Comparison of ENCODE assay signal across 1 cellular context in the genomic region with DNA sequence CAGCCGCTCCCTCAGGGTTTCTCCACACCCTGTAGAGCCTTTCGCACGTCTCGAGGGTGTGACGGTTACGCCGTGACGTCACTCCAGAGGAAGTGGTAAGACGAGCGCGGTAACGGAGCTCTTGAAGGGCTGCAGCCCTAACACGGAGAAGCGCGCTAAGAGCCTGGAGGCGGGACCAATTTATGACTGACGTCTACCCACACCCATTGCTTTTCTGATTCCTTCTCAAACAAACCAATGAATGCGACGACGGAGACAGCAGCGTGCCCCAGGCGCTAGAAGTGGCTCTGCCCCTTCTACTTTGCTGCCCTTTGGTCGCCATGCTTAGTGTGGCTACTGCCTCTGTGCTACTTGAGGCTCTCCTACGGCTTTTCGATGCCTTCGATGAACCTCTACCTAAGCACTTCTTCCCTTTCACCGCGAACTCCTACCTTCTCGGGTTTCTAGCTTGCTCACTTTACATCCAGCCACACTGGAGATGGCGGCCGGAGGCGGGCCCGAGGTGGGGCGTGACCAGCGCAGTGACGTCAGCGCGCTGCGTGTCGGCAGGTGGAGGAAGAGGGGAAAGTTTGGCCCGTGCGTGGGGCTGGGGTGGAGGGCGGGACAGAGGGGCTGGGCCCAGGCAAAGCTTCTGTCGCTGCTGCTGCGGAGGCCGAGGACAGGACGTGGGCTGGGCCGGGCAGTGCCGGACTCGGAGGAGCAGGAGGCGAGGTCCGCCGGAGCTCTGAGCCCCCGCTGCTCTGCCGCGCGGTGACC.
A peak's percentile ranks its signal among the peaks of the same experiment; 100 is the strongest.
TF ChIP-seq lines count a peak whose summit lies in the region.

A gene (plus strand): TSS at position 572 of the 756 bp plus-strand sequence. CDS start 340 bp downstream, outside the sequence.

TF ChIP-seq in K562, 482 proteins besides CTCF, POLR2A, EP300 and RAD21 (continued from another document and continues in another):
- TF ChIP-seq, protein P1, sequence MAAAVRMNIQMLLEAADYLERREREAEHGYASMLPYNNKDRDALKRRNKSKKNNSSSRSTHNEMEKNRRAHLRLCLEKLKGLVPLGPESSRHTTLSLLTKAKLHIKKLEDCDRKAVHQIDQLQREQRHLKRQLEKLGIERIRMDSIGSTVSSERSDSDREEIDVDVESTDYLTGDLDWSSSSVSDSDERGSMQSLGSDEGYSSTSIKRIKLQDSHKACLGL (CRISPR knock-in tag; IDR thresholded peaks at IDR 0.05; ENCODE audit: borderline replicate concordance, poor library complexity, severe bottlenecking): no peak
- no peak for TF ChIP-seq NELFE (IDR thresholded peaks at IDR 0.05; ENCODE audit: insufficient read depth, insufficient read length)
- TF ChIP-seq ZNF431 (CRISPR knock-in tag; IDR thresholded peaks at IDR 0.05): no peak
- TF ChIP-seq, protein P2, sequence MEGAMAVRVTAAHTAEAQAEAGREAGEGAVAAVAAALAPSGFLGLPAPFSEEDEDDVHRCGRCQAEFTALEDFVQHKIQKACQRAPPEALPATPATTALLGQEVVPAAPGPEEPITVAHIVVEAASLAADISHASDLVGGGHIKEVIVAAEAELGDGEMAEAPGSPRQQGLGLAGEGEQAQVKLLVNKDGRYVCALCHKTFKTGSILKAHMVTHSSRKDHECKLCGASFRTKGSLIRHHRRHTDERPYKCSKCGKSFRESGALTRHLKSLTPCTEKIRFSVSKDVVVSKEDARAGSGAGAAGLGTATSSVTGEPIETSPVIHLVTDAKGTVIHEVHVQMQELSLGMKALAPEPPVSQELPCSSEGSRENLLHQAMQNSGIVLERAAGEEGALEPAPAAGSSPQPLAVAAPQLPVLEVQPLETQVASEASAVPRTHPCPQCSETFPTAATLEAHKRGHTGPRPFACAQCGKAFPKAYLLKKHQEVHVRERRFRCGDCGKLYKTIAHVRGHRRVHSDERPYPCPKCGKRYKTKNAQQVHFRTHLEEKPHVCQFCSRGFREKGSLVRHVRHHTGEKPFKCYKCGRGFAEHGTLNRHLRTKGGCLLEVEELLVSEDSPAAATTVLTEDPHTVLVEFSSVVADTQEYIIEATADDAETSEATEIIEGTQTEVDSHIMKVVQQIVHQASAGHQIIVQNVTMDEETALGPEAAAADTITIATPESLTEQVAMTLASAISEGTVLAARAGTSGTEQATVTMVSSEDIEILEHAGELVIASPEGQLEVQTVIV (CRISPR knock-in tag; IDR thresholded peaks at IDR 0.05; ENCODE audit: borderline replicate concordance): no peak
- peak; percentile 70 for TF ChIP-seq ZFX (CRISPR knock-in tag; IDR thresholded peaks at IDR 0.05)
- no peak for TF ChIP-seq SRSF7 (optimal IDR thresholded peaks at IDR 0.05; ENCODE audit: low read depth, low read length)
- TF ChIP-seq FOXM1 (IDR thresholded peaks at IDR 0.05; ENCODE audit: low read depth): no peak; the same call in 1 of the 2 replicates
- TF ChIP-seq FOXM1 (CRISPR knock-in tag; IDR thresholded peaks at IDR 0.05; ENCODE audit: low read depth): 0 out of 2 replicates have a peak, but pooled peaks have one; percentile 11
- peak; percentile 61; the same call in 1 of the 2 replicates for TF ChIP-seq LCOR (CRISPR knock-in tag; IDR thresholded peaks at IDR 0.05)
- peak; percentile 78 for TF ChIP-seq POLR2B (IDR thresholded peaks at IDR 0.05; ENCODE audit: low read depth, partially characterized antibody)
- no peak for TF ChIP-seq NFE2 (IDR thresholded peaks at IDR 0.05; ENCODE audit: low read depth)
- TF ChIP-seq, protein P3, sequence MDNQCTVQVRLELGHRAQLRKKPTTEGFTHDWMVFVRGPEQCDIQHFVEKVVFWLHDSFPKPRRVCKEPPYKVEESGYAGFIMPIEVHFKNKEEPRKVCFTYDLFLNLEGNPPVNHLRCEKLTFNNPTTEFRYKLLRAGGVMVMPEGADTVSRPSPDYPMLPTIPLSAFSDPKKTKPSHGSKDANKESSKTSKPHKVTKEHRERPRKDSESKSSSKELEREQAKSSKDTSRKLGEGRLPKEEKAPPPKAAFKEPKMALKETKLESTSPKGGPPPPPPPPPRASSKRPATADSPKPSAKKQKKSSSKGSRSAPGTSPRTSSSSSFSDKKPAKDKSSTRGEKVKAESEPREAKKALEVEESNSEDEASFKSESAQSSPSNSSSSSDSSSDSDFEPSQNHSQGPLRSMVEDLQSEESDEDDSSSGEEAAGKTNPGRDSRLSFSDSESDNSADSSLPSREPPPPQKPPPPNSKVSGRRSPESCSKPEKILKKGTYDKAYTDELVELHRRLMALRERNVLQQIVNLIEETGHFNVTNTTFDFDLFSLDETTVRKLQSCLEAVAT (IDR thresholded peaks at IDR 0.05): peak in 1 of 2 experiments; percentile 63; a peak in 1 of 4 replicates
- TF ChIP-seq ZNF707 (CRISPR knock-in tag; conservative IDR thresholded peaks at IDR 0.05): no peak
- no peak for TF ChIP-seq TAL1 (IDR thresholded peaks at IDR 0.05)
- TF ChIP-seq, protein P4, sequence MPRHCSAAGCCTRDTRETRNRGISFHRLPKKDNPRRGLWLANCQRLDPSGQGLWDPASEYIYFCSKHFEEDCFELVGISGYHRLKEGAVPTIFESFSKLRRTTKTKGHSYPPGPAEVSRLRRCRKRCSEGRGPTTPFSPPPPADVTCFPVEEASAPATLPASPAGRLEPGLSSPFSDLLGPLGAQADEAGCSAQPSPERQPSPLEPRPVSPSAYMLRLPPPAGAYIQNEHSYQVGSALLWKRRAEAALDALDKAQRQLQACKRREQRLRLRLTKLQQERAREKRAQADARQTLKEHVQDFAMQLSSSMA (CRISPR knock-in tag; IDR thresholded peaks at IDR 0.05): peak; percentile 100
- no peak for TF ChIP-seq ZC3H8 (IDR thresholded peaks at IDR 0.05)
- no peak for TF ChIP-seq SMARCA5 (IDR thresholded peaks at IDR 0.05)
- TF ChIP-seq, protein P5, sequence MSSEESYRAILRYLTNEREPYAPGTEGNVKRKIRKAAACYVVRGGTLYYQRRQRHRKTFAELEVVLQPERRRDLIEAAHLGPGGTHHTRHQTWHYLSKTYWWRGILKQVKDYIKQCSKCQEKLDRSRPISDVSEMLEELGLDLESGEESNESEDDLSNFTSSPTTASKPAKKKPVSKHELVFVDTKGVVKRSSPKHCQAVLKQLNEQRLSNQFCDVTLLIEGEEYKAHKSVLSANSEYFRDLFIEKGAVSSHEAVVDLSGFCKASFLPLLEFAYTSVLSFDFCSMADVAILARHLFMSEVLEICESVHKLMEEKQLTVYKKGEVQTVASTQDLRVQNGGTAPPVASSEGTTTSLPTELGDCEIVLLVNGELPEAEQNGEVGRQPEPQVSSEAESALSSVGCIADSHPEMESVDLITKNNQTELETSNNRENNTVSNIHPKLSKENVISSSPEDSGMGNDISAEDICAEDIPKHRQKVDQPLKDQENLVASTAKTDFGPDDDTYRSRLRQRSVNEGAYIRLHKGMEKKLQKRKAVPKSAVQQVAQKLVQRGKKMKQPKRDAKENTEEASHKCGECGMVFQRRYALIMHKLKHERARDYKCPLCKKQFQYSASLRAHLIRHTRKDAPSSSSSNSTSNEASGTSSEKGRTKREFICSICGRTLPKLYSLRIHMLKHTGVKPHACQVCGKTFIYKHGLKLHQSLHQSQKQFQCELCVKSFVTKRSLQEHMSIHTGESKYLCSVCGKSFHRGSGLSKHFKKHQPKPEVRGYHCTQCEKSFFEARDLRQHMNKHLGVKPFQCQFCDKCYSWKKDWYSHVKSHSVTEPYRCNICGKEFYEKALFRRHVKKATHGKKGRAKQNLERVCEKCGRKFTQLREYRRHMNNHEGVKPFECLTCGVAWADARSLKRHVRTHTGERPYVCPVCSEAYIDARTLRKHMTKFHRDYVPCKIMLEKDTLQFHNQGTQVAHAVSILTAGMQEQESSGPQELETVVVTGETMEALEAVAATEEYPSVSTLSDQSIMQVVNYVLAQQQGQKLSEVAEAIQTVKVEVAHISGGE (CRISPR knock-in tag; IDR thresholded peaks at IDR 0.05): peak in 1 of 3 experiments; percentile 71; a peak in 2 of 6 replicates
- TF ChIP-seq, protein P6, sequence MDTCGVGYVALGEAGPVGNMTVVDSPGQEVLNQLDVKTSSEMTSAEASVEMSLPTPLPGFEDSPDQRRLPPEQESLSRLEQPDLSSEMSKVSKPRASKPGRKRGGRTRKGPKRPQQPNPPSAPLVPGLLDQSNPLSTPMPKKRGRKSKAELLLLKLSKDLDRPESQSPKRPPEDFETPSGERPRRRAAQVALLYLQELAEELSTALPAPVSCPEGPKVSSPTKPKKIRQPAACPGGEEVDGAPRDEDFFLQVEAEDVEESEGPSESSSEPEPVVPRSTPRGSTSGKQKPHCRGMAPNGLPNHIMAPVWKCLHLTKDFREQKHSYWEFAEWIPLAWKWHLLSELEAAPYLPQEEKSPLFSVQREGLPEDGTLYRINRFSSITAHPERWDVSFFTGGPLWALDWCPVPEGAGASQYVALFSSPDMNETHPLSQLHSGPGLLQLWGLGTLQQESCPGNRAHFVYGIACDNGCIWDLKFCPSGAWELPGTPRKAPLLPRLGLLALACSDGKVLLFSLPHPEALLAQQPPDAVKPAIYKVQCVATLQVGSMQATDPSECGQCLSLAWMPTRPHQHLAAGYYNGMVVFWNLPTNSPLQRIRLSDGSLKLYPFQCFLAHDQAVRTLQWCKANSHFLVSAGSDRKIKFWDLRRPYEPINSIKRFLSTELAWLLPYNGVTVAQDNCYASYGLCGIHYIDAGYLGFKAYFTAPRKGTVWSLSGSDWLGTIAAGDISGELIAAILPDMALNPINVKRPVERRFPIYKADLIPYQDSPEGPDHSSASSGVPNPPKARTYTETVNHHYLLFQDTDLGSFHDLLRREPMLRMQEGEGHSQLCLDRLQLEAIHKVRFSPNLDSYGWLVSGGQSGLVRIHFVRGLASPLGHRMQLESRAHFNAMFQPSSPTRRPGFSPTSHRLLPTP (IDR thresholded peaks at IDR 0.05; ENCODE audit: borderline replicate concordance, extremely low read depth, insufficient read length): no peak
- peak; percentile 9 for TF ChIP-seq TAF9B (IDR thresholded peaks at IDR 0.05; ENCODE audit: partially characterized antibody)
- no peak; the same call in 1 of the 2 replicates for TF ChIP-seq SIN3B (IDR thresholded peaks at IDR 0.05; ENCODE audit: low read depth)
- TF ChIP-seq RAD51 (IDR thresholded peaks at IDR 0.05; ENCODE audit: borderline replicate concordance, low read depth): 0 out of 2 replicates have a peak, but pooled peaks have one; percentile 57
- TF ChIP-seq BRD4 (IDR thresholded peaks at IDR 0.05): no peak; the same call in 1 of the 2 replicates
- no peak; the same call in 1 of the 2 replicates for TF ChIP-seq OTX1 (CRISPR knock-in tag; IDR thresholded peaks at IDR 0.05)
- peak; percentile 77 to 80 for TF ChIP-seq NRF1 (conservative IDR thresholded peaks at IDR 0.05 in 1 of 2, IDR thresholded peaks at IDR 0.05 in 1 of 2)
- TF ChIP-seq ZNF165 (CRISPR knock-in tag; IDR thresholded peaks at IDR 0.05; ENCODE audit: borderline replicate concordance): no peak
- TF ChIP-seq HMG20A (CRISPR knock-in tag; conservative IDR thresholded peaks at IDR 0.05): no peak
- TF ChIP-seq YBX1 (IDR thresholded peaks at IDR 0.05): no peak
- TF ChIP-seq, protein P7, sequence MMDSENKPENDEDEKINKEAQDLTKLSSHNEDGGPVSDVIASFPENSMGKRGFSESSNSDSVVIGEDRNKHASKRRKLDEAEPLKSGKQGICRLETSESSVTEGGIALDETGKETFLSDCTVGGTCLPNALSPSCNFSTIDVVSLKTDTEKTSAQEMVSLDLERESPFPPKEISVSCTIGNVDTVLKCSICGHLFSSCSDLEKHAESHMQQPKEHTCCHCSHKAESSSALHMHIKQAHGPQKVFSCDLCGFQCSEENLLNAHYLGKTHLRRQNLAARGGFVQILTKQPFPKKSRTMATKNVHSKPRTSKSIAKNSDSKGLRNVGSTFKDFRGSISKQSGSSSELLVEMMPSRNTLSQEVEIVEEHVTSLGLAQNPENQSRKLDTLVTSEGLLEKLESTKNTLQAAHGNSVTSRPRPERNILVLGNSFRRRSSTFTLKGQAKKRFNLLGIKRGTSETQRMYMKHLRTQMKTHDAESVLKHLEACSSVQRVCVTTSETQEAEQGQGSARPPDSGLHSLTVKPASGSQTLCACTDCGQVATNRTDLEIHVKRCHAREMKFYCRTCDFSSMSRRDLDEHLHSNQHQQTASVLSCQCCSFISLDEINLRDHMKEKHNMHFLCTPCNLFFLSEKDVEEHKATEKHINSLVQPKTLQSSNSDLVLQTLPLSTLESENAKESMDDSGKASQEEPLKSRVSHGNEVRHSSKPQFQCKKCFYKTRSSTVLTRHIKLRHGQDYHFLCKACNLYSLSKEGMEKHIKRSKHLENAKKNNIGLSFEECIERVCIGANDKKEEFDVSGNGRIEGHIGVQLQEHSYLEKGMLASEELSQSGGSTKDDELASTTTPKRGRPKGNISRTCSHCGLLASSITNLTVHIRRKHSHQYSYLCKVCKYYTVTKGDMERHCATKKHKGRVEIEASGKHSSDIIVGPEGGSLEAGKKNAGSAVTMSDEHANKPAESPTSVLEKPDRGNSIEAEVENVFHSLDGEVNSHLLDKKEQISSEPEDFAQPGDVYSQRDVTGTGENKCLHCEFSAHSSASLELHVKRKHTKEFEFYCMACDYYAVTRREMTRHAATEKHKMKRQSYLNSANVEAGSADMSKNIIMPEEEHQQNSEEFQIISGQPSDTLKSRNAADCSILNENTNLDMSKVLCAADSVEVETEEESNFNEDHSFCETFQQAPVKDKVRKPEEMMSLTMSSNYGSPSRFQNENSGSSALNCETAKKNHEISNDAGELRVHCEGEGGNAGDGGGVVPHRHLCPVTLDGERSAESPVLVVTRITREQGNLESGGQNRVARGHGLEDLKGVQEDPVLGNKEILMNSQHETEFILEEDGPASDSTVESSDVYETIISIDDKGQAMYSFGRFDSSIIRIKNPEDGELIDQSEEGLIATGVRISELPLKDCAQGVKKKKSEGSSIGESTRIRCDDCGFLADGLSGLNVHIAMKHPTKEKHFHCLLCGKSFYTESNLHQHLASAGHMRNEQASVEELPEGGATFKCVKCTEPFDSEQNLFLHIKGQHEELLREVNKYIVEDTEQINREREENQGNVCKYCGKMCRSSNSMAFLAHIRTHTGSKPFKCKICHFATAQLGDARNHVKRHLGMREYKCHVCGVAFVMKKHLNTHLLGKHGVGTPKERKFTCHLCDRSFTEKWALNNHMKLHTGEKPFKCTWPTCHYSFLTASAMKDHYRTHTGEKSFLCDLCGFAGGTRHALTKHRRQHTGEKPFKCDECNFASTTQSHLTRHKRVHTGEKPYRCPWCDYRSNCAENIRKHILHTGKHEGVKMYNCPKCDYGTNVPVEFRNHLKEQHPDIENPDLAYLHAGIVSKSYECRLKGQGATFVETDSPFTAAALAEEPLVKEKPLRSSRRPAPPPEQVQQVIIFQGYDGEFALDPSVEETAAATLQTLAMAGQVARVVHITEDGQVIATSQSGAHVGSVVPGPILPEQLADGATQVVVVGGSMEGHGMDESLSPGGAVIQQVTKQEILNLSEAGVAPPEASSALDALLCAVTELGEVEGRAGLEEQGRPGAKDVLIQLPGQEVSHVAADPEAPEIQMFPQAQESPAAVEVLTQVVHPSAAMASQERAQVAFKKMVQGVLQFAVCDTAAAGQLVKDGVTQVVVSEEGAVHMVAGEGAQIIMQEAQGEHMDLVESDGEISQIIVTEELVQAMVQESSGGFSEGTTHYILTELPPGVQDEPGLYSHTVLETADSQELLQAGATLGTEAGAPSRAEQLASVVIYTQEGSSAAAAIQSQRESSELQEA (IDR thresholded peaks at IDR 0.05; ENCODE audit: low read depth): peak; percentile 70; the same call in 1 of the 2 replicates
- no peak for TF ChIP-seq CHD4 (IDR thresholded peaks at IDR 0.05; ENCODE audit: insufficient read depth, insufficient replicate concordance, low read depth, low read length, poor library complexity, severe bottlenecking)
- TF ChIP-seq CBFB (CRISPR knock-in tag; IDR thresholded peaks at IDR 0.05): peak; percentile 67; the same call in 1 of the 2 replicates
- TF ChIP-seq MBD2 (IDR thresholded peaks at IDR 0.05; ENCODE audit: borderline replicate concordance, low read depth): peak; percentile 91
- peak; percentile 27 for TF ChIP-seq TBP (optimal IDR thresholded peaks at IDR 0.05; ENCODE audit: low read depth, low read length)
- TF ChIP-seq MAFK (IDR thresholded peaks at IDR 0.05; ENCODE audit: low read length): no peak
